In the genomic region with DNA sequence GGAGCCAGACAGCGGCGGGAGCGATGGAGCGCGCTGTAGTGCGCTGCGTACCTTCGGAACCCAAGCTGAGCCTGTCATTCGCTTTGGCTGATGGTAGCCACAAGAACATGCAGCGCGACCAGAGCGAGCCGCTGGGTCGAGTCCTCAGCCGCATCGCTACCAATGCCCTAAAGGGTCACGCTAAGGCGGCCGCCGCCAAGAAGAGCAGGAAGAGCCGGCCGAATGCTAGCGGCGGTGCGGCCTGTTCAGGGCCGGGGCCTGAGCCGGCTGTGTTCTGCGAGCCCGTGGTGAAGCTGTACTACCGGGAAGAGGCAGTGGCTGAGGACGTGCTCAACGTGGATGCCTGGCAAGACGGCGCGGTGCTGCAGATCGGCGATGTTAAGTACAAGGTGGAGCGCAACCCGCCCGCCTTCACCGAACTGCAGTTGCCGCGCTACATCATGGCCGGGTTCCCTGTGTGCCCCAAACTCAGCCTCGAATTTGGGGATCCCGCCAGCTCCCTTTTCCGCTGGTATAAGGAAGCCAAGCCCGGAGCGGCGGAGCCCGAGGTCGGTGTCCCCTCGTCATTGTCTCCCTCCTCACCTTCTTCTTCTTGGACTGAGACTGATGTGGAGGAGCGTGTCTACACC, we compare ENCODE assay signal across 8 cellular contexts. TPM values are rescaled to one million over a fixed set of nuclear protein-coding genes. Genes with fewer than 3 reads are reported as not detected.
DNase-seq lines count a peak whose midpoint lies in the region; ATAC-seq and TF ChIP-seq lines count a peak whose summit lies in the region.

No MANE protein-coding gene starts in this region.

- H3K4me3 ChIP-seq in esophagus (ENCODE audit: low read depth in 1 of 2, low read length in 2 of 2), result peak overlapping the region; percentile 94 to 97
- peak overlapping the region; percentile 75 to 94 for H3K4me3 ChIP-seq in uterus

- peaks cover 20% of the 10 kb centered on the region for H3K36me3 Mint-ChIP-seq in nephron (ENCODE audit: low read depth)

- intact Hi-C loops in uterus (cut with DNase I; ENCODE audit: low total_unique reads), result no loop called here

- TF ChIP-seq CTCF in GM20000 (IDR thresholded peaks at IDR 0.05; ENCODE audit: extremely low read depth, missing control alignments) (no peak), nephron (IDR thresholded peaks at IDR 0.05; ENCODE audit: unreplicated experiment in 3 of 3) (no peak), uterus (IDR thresholded peaks at IDR 0.05) (no peak)

- peak; percentile 28 for ATAC-seq in HG03521 (IDR thresholded peaks at IDR 0.05; ENCODE audit: unreplicated experiment)

- 0% methylated on average over 52 to 54 of the region's 54 CpGs for WGBS in esophagus, 2 donors

- H3K9me3 ChIP-seq in esophagus (ENCODE audit: control insufficient read depth in 2 of 2, insufficient read depth in 1 of 2, low read depth in 1 of 2, low read length in 1 of 2), result no peaks in the 10 kb centered on the region
- H3K9me3 ChIP-seq in uterus, result no peaks in the 10 kb centered on the region

- peak; percentile 51 for DNase-seq in D341Med (ENCODE audit: low spot score)
- peak; percentile 30 for DNase-seq in GM20000 (ENCODE audit: low spot score)
- peak; percentile 31 for DNase-seq in activated CD4-positive, alpha-beta T cell treated with anti-CD3 and anti-CD28 coated beads, Interleukin-2, amount 50 U/mL, for 1 hour
- no peak for DNase-seq in uterus
- DNase-seq in NCI-H1092 (lab: John Stamatoyannopoulos, UW), result no peak

- peaks cover 26% of the 10 kb centered on the region for H3K4me1 Mint-ChIP-seq in nephron

- H3K4me1 ChIP-seq in esophagus (ENCODE audit: control insufficient read depth in 2 of 2, insufficient read depth in 2 of 2, low read length in 1 of 2) (peaks cover 1 to 3% of the 10 kb centered on the region in 2 donors), uterus (peaks cover 7 to 12% of the 10 kb centered on the region in 2 donors)

- H3K4me3 Mint-ChIP-seq in nephron, result peak overlapping the region; percentile 83 to 99 (median 86)

- TF ChIP-seq POLR2A in uterus (IDR thresholded peaks at IDR 0.05), result no peak

- H3K9me3 Mint-ChIP-seq in nephron, result no peaks in the 10 kb centered on the region

- H3K27ac Mint-ChIP-seq in nephron, result peak overlapping the region; percentile 92 to 98 (median 98)

- no peaks in the 10 kb centered on the region for H3K27me3 Mint-ChIP-seq in nephron (ENCODE audit: low read depth)

- H3K27me3 ChIP-seq in esophagus (ENCODE audit: control insufficient read depth in 1 of 2, insufficient read depth in 2 of 2, low read length in 2 of 2) (no peaks in the 10 kb centered on the region), uterus (no peaks in the 10 kb centered on the region)

- H3K36me3 ChIP-seq in esophagus (ENCODE audit: control insufficient read depth in 2 of 2, insufficient read depth in 2 of 2, low read length in 1 of 2), result peaks cover 3% of the 10 kb centered on the region in 2 donors
- no peaks in the 10 kb centered on the region for H3K36me3 ChIP-seq in uterus

- peak overlapping the region; percentile 94 to 96 for H3K27ac ChIP-seq in esophagus (ENCODE audit: low read depth in 2 of 2, low read length in 1 of 2)
- peak overlapping the region; percentile 80 for H3K27ac ChIP-seq in uterus

RNA-seq across cellular contexts. Expression of a gene that starts 0.5 kb away (rescaled TPM):
- 1 to 10 TPM; 3.0 to 7.7 TPM for polyA plus RNA-seq in esophagus
- total RNA-seq in uterus, result 10 to 100 TPM in 2 of 4 donors, 1 to 10 TPM in 2; 2.6 to 19.7 (median 13.5) TPM

RNA-seq across cellular contexts. Expression of a gene that starts 12.4 kb away (rescaled TPM):
- under 1 TPM; 0.06 to 0.24 TPM for polyA plus RNA-seq in esophagus
- total RNA-seq in uterus, result 1 to 10 TPM in 1 of 4 donors, under 1 TPM in 2, not detected in 1; 0.30 to 4.4 (median 0.77) TPM

RNA-seq across cellular contexts. Expression of a gene that starts 40.6 kb away (rescaled TPM):
- polyA plus RNA-seq in esophagus, result 100 to 1,000 TPM in 1 of 2 donors, 10 to 100 TPM in 1; 74.8 to 113 TPM
- 100 to 1,000 TPM in 2 of 4 donors, 10 to 100 TPM in 2; 52.5 to 166 (median 108) TPM for total RNA-seq in uterus

Comparison
In these comparisons a context has a peak if more than half of its experiments do, and no peak if none do; other contexts are left out.
1. DNase-seq: peak in D341Med (single experiment), GM20000 (single experiment) and activated CD4-positive, alpha-beta T cell treated with anti-CD3 and anti-CD28 coated beads, Interleukin-2, amount 50 U/mL, for 1 hour (single experiment); none in uterus (0 of 2) and NCI-H1092 (single experiment).